36 cellular contexts compared by ENCODE assay signal in genomic region chr2:241182126-241182525, GRCh38. TPM values are rescaled to one million over a fixed set of nuclear protein-coding genes. Genes with fewer than 3 reads are reported as not detected.
"Had no signal": no experiment of that assay in that cellular context is flagged by ENCODE, and none has a peak within 500 bp of the region (broad histone marks: within the 10 kb centered on the region; RNA-seq: fewer than 3 reads in every experiment).

No MANE protein-coding gene starts in this region.

- H3K27me3 ChIP-seq: adrenal gland, ascending aorta, body of pancreas, brain microvascular endothelial cell, breast epithelium, cardiac muscle cell had no signal

- H3K4me1 ChIP-seq: adrenal gland, ascending aorta, body of pancreas, breast epithelium had no signal

- H3K9me3 ChIP-seq: adrenal gland, ascending aorta, body of pancreas, breast epithelium had no signal

- H3K36me3 Mint-ChIP-seq: activated naive CD4-positive, alpha-beta T cell treated with anti-CD3 and anti-CD28 coated beads, Interleukin-2, amount 50 U/mL, for 24 hours; activated naive CD4-positive, alpha-beta T cell treated with anti-CD3 and anti-CD28 coated beads, Interleukin-2, amount 50 U/mL, for 72 hours; activated naive CD8-positive, alpha-beta T cell treated with anti-CD3 and anti-CD28 coated beads for 36 hours had no signal

- ATAC-seq: activated naive CD4-positive, alpha-beta T cell treated with anti-CD3 and anti-CD28 coated beads, Interleukin-2, amount 50 U/mL, for 72 hours; activated naive CD8-positive, alpha-beta T cell treated with anti-CD3 and anti-CD28 coated beads, Interleukin-2, amount 50 U/mL, for 24 hours; activated T-cell treated with anti-CD3 and anti-CD28 coated beads, Interleukin-2, amount 50 U/mL, for 4 hours; activated T-cell treated with anti-CD3 and anti-CD28 coated beads, Interleukin-2, amount 50 U/mL, for 72 hours; activated T-helper 17 cell treated with anti-CD3 and anti-CD28 coated beads, Interleukin-2, amount 50 U/mL, for 72 hours; body of pancreas had no signal

- H3K9me3 Mint-ChIP-seq: activated naive CD4-positive, alpha-beta T cell treated with anti-CD3 and anti-CD28 coated beads for 36 hours; activated naive CD4-positive, alpha-beta T cell treated with anti-CD3 and anti-CD28 coated beads, Interleukin-2, amount 10 ng/mL, durations not matched to agents 7 days and 5 days; activated naive CD4-positive, alpha-beta T cell treated with anti-CD3 and anti-CD28 coated beads, Interleukin-2, amount 50 U/mL, for 24 hours; activated naive CD4-positive, alpha-beta T cell treated with anti-CD3 and anti-CD28 coated beads, Interleukin-2, amount 50 U/mL, for 72 hours; activated naive CD8-positive, alpha-beta T cell treated with anti-CD3 and anti-CD28 coated beads for 36 hours; activated naive CD8-positive, alpha-beta T cell treated with anti-CD3 and anti-CD28 coated beads, Interleukin-2, amount 10 ng/mL, durations not matched to agents 7 days and 5 days; activated naive CD8-positive, alpha-beta T cell treated with anti-CD3 and anti-CD28 coated beads, Interleukin-2, amount 50 U/mL, for 24 hours; activated T-cell treated with anti-CD3 and anti-CD28 coated beads, Interleukin-2, amount 50 U/mL, for 24 hours; activated T-cell treated with anti-CD3 and anti-CD28 coated beads, Interleukin-2, amount 50 U/mL, for 4 hours; activated T-cell treated with anti-CD3 and anti-CD28 coated beads, Interleukin-2, amount 50 U/mL, for 72 hours; activated T-helper 1 cell treated with anti-CD3 and anti-CD28 coated beads, Interleukin-12 subunit alpha, Interleukin-12 subunit beta, Interleukin-2, Interleukin-4 antibody, amounts not matched to agents 30 ng/mL and 10 ng/mL and 1 ng/mL, durations not matched to agents 14 hours and 24 hours and 36 hours; activated T-helper 17 cell treated with anti-CD3 and anti-CD28 coated beads, Interleukin-2, amount 50 U/mL, for 72 hours; activated T-helper 2 cell treated with anti-CD3 and anti-CD28 coated beads, Interferon-gamma antibody, Interleukin-2, Interleukin-4, amounts not matched to agents 10 μg/mL and 5 μg/mL and 100 μg/mL, durations not matched to agents 14 hours and 24 hours and 36 hours; brain; central memory CD8-positive, alpha-beta T cell had no signal

- DNase-seq: activated effector memory CD4-positive, alpha-beta T cell treated with anti-CD3 and anti-CD28 coated beads, Interleukin-2, amount 50 U/mL, for 16 hours; activated effector memory CD4-positive, alpha-beta T cell treated with Interleukin-2 at 50 U/mL for 16 hours; activated gamma-delta T cell; activated gamma-delta T cell treated with Interleukin-2 at 50 U/mL for 16 hours; activated naive CD4-positive, alpha-beta T cell; activated naive CD4-positive, alpha-beta T cell treated with anti-CD3 and anti-CD28 coated beads for 36 hours; activated naive CD4-positive, alpha-beta T cell treated with anti-CD3 and anti-CD28 coated beads, Interleukin-2, amount 10 ng/mL, durations not matched to agents 7 days and 5 days; activated naive CD4-positive, alpha-beta T cell treated with anti-CD3 and anti-CD28 coated beads, Interleukin-2, amount 50 U/mL, for 16 hours; activated naive CD4-positive, alpha-beta T cell treated with Interleukin-2 at 50 U/mL for 16 hours; activated naive CD8-positive, alpha-beta T cell treated with anti-CD3 and anti-CD28 coated beads for 36 hours; activated naive CD8-positive, alpha-beta T cell treated with anti-CD3 and anti-CD28 coated beads, Interleukin-2, amount 10 ng/mL, durations not matched to agents 7 days and 5 days; activated naive CD8-positive, alpha-beta T cell treated with anti-CD3 and anti-CD28 coated beads, Interleukin-2, amount 50 U/mL, for 24 hours; activated T-cell treated with anti-CD3 and anti-CD28 coated beads for 4 hours; activated T-cell treated with anti-CD3 and anti-CD28 coated beads, Interleukin-2, amount 50 U/mL, for 1 hour; activated T-cell treated with anti-CD3 and anti-CD28 coated beads, Interleukin-2, amount 50 U/mL, for 24 hours; activated T-cell treated with anti-CD3 and anti-CD28 coated beads, Interleukin-2, amount 50 U/mL, for 4 hours; activated T-cell treated with anti-CD3 and anti-CD28 coated beads, Interleukin-2, amount 50 U/mL, for 48 hours; activated T-cell treated with anti-CD3 and anti-CD28 coated beads, Interleukin-2, amount 50 U/mL, for 72 hours; adrenal gland; amniotic stem cell; aorta; body of pancreas; brain microvascular endothelial cell; central memory CD4-positive, alpha-beta T cell; cerebellar nuclear complex had no signal

- H3K4me3 Mint-ChIP-seq: activated naive CD4-positive, alpha-beta T cell treated with anti-CD3 and anti-CD28 coated beads for 36 hours; activated naive CD4-positive, alpha-beta T cell treated with anti-CD3 and anti-CD28 coated beads, Interleukin-2, amount 10 ng/mL, durations not matched to agents 7 days and 5 days; activated naive CD4-positive, alpha-beta T cell treated with anti-CD3 and anti-CD28 coated beads, Interleukin-2, amount 50 U/mL, for 24 hours; activated naive CD8-positive, alpha-beta T cell; activated naive CD8-positive, alpha-beta T cell treated with anti-CD3 and anti-CD28 coated beads for 36 hours; activated naive CD8-positive, alpha-beta T cell treated with anti-CD3 and anti-CD28 coated beads, Interleukin-2, amount 10 ng/mL, durations not matched to agents 7 days and 5 days; activated naive CD8-positive, alpha-beta T cell treated with anti-CD3 and anti-CD28 coated beads, Interleukin-2, amount 50 U/mL, for 24 hours; activated T-cell treated with anti-CD3 and anti-CD28 coated beads, Interleukin-2, amount 50 U/mL, for 24 hours; activated T-cell treated with anti-CD3 and anti-CD28 coated beads, Interleukin-2, amount 50 U/mL, for 4 hours; activated T-cell treated with anti-CD3 and anti-CD28 coated beads, Interleukin-2, amount 50 U/mL, for 72 hours; activated T-helper 1 cell treated with anti-CD3 and anti-CD28 coated beads, Interleukin-12 subunit alpha, Interleukin-12 subunit beta, Interleukin-2, Interleukin-4 antibody, amounts not matched to agents 30 ng/mL and 10 ng/mL and 1 ng/mL, durations not matched to agents 14 hours and 24 hours and 36 hours; activated T-helper 17 cell treated with anti-CD3 and anti-CD28 coated beads, Interleukin-2, amount 50 U/mL, for 72 hours; brain; central memory CD8-positive, alpha-beta T cell had no signal

- H3K27me3 Mint-ChIP-seq: activated naive CD4-positive, alpha-beta T cell treated with anti-CD3 and anti-CD28 coated beads, Interleukin-2, amount 10 ng/mL, durations not matched to agents 7 days and 5 days; activated naive CD4-positive, alpha-beta T cell treated with anti-CD3 and anti-CD28 coated beads, Interleukin-2, amount 50 U/mL, for 24 hours; activated naive CD8-positive, alpha-beta T cell; activated naive CD8-positive, alpha-beta T cell treated with anti-CD3 and anti-CD28 coated beads for 36 hours; activated naive CD8-positive, alpha-beta T cell treated with anti-CD3 and anti-CD28 coated beads, Interleukin-2, amount 10 ng/mL, durations not matched to agents 7 days and 5 days; activated naive CD8-positive, alpha-beta T cell treated with anti-CD3 and anti-CD28 coated beads, Interleukin-2, amount 50 U/mL, for 24 hours; activated T-cell treated with anti-CD3 and anti-CD28 coated beads, Interleukin-2, amount 50 U/mL, for 24 hours; activated T-helper 17 cell treated with anti-CD3 and anti-CD28 coated beads, Interleukin-2, amount 50 U/mL, for 72 hours; brain; central memory CD8-positive, alpha-beta T cell had no signal

- H3K27ac Mint-ChIP-seq: activated naive CD4-positive, alpha-beta T cell treated with anti-CD3 and anti-CD28 coated beads for 36 hours; activated naive CD4-positive, alpha-beta T cell treated with anti-CD3 and anti-CD28 coated beads, Interleukin-2, amount 10 ng/mL, durations not matched to agents 7 days and 5 days; activated naive CD4-positive, alpha-beta T cell treated with anti-CD3 and anti-CD28 coated beads, Interleukin-2, amount 50 U/mL, for 24 hours; activated naive CD4-positive, alpha-beta T cell treated with anti-CD3 and anti-CD28 coated beads, Interleukin-2, amount 50 U/mL, for 72 hours; activated naive CD8-positive, alpha-beta T cell; activated naive CD8-positive, alpha-beta T cell treated with anti-CD3 and anti-CD28 coated beads for 36 hours; activated naive CD8-positive, alpha-beta T cell treated with anti-CD3 and anti-CD28 coated beads, Interleukin-2, amount 10 ng/mL, durations not matched to agents 7 days and 5 days; activated naive CD8-positive, alpha-beta T cell treated with anti-CD3 and anti-CD28 coated beads, Interleukin-2, amount 50 U/mL, for 24 hours; activated T-cell treated with anti-CD3 and anti-CD28 coated beads, Interleukin-2, amount 50 U/mL, for 24 hours; activated T-cell treated with anti-CD3 and anti-CD28 coated beads, Interleukin-2, amount 50 U/mL, for 72 hours; activated T-helper 1 cell treated with anti-CD3 and anti-CD28 coated beads, Interleukin-12 subunit alpha, Interleukin-12 subunit beta, Interleukin-2, Interleukin-4 antibody, amounts not matched to agents 30 ng/mL and 10 ng/mL and 1 ng/mL, durations not matched to agents 14 hours and 24 hours and 36 hours; activated T-helper 17 cell treated with anti-CD3 and anti-CD28 coated beads, Interleukin-2, amount 50 U/mL, for 72 hours; activated T-helper 2 cell treated with anti-CD3 and anti-CD28 coated beads, Interferon-gamma antibody, Interleukin-2, Interleukin-4, amounts not matched to agents 10 μg/mL and 5 μg/mL and 100 μg/mL, durations not matched to agents 14 hours and 24 hours and 36 hours; brain had no signal

- H3K4me1 Mint-ChIP-seq: activated naive CD4-positive, alpha-beta T cell treated with anti-CD3 and anti-CD28 coated beads, Interleukin-2, amount 10 ng/mL, durations not matched to agents 7 days and 5 days; activated naive CD4-positive, alpha-beta T cell treated with anti-CD3 and anti-CD28 coated beads, Interleukin-2, amount 50 U/mL, for 24 hours; activated naive CD8-positive, alpha-beta T cell treated with anti-CD3 and anti-CD28 coated beads, Interleukin-2, amount 10 ng/mL, durations not matched to agents 7 days and 5 days; brain; central memory CD8-positive, alpha-beta T cell had no signal

- H3K4me3 ChIP-seq: adrenal gland, ascending aorta, body of pancreas, breast epithelium, cardiac muscle cell had no signal

- H3K27ac ChIP-seq: adrenal gland, ascending aorta, body of pancreas, brain microvascular endothelial cell, breast epithelium, cardiac muscle cell had no signal

RNA-seq across cellular contexts. Expression of gene PASK, which starts 32.9 kb away (rescaled TPM):
- total RNA-seq: ascending aorta had no signal
